In genomic region chr2:215745316-215745715, GRCh38 we compare ENCODE assay signal across 16 cellular contexts.
"Had no signal": no experiment of that assay in that cellular context is flagged by ENCODE, and none has a peak within 500 bp of the region (broad histone marks: within the 10 kb centered on the region; RNA-seq: fewer than 3 reads in every experiment).

No MANE protein-coding gene starts in this region.

- ATAC-seq: body of pancreas; gastroesophageal sphincter; left ventricle myocardium superior; naive thymus-derived CD8-positive, alpha-beta T cell; sciatic nerve had no signal

- H3K27ac Mint-ChIP-seq: activated T-helper 1 cell treated with anti-CD3 and anti-CD28 coated beads, Interleukin-12 subunit alpha, Interleukin-12 subunit beta, Interleukin-2, Interleukin-4 antibody, amounts not matched to agents 30 ng/mL and 10 ng/mL and 1 ng/mL, durations not matched to agents 14 hours and 24 hours and 36 hours; mesothelial cell of epicardium; naive thymus-derived CD8-positive, alpha-beta T cell had no signal

- H3K36me3 Mint-ChIP-seq: mesothelial cell of epicardium; naive thymus-derived CD8-positive, alpha-beta T cell had no signal

- DNase-seq: activated CD8-positive, alpha-beta memory T cell treated with anti-CD3 and anti-CD28 coated beads, Interleukin-2, amount 50 U/mL, for 48 hours; anterior cingulate cortex; body of pancreas; cortex of kidney; head of caudate nucleus; left ventricle myocardium superior; mammary epithelial cell; naive thymus-derived CD8-positive, alpha-beta T cell; small intestine; T-helper 1 cell; T-helper 9 cell; upper lobe of left lung had no signal

- H3K9me3 Mint-ChIP-seq: activated T-helper 1 cell treated with anti-CD3 and anti-CD28 coated beads, Interleukin-12 subunit alpha, Interleukin-12 subunit beta, Interleukin-2, Interleukin-4 antibody, amounts not matched to agents 30 ng/mL and 10 ng/mL and 1 ng/mL, durations not matched to agents 14 hours and 24 hours and 36 hours; naive thymus-derived CD8-positive, alpha-beta T cell had no signal

- H3K4me3 Mint-ChIP-seq: activated T-helper 1 cell treated with anti-CD3 and anti-CD28 coated beads, Interleukin-12 subunit alpha, Interleukin-12 subunit beta, Interleukin-2, Interleukin-4 antibody, amounts not matched to agents 30 ng/mL and 10 ng/mL and 1 ng/mL, durations not matched to agents 14 hours and 24 hours and 36 hours; mesothelial cell of epicardium; naive thymus-derived CD8-positive, alpha-beta T cell had no signal
